In genomic region chr11:113550179-113550578, GRCh38 we compare ENCODE assay signal across 2 cellular contexts.
TF ChIP-seq lines count a peak whose summit lies in the region.

No MANE protein-coding gene starts in this region.

TF ChIP-seq in SK-N-SH treated with all-trans-retinoic acid at 6 μM for 48 hours, 23 proteins besides CTCF, POLR2A, EP300 and RAD21 (continued from another document):
- TF ChIP-seq ZNF565 (CRISPR knock-in tag; conservative IDR thresholded peaks at IDR 0.05; ENCODE audit: low read depth) (no peak), ZFP3 (CRISPR knock-in tag; IDR thresholded peaks at IDR 0.05) (no peak), PATZ1 (CRISPR knock-in tag; IDR thresholded peaks at IDR 0.05; ENCODE audit: borderline replicate concordance) (no peak), ARNTL (CRISPR knock-in tag; IDR thresholded peaks at IDR 0.05; ENCODE audit: borderline replicate concordance, low read depth) (no peak), TSHZ2 (CRISPR knock-in tag; IDR thresholded peaks at IDR 0.05) (no peak), ZC3H10 (CRISPR knock-in tag; IDR thresholded peaks at IDR 0.05) (no peak), BACH2 (CRISPR knock-in tag; IDR thresholded peaks at IDR 0.05; ENCODE audit: borderline replicate concordance) (no peak), SNAI2 (CRISPR knock-in tag; IDR thresholded peaks at IDR 0.05) (no peak), CSDC2 (CRISPR knock-in tag; IDR thresholded peaks at IDR 0.05) (no peak)

TF ChIP-seq in K562, 482 proteins besides CTCF, POLR2A, EP300 and RAD21 (continued from another document):
- TF ChIP-seq RREB1 (CRISPR knock-in tag; IDR thresholded peaks at IDR 0.05) (no peak), MCM5 (IDR thresholded peaks at IDR 0.05; ENCODE audit: low read depth) (no peak), HMGXB4 (CRISPR knock-in tag; IDR thresholded peaks at IDR 0.05) (no peak), PTRF (tag; IDR thresholded peaks at IDR 0.05) (no peak), ZNF431 (CRISPR knock-in tag; IDR thresholded peaks at IDR 0.05) (no peak), NFXL1 (CRISPR knock-in tag; IDR thresholded peaks at IDR 0.05) (no peak), THAP12 (CRISPR knock-in tag; IDR thresholded peaks at IDR 0.05) (no peak)
